In genomic region chr16:30324205-30324604, GRCh38 we compare ENCODE assay signal across 6 cellular contexts. TPM values are rescaled to one million over a fixed set of nuclear protein-coding genes. Genes with fewer than 3 reads are reported as not detected.
"Had no signal": no experiment of that assay in that cellular context is flagged by ENCODE, and none has a peak within 500 bp of the region (broad histone marks: within the 10 kb centered on the region; RNA-seq: fewer than 3 reads in every experiment).

No MANE protein-coding gene starts in this region.

RNA-seq across cellular contexts. Expression of gene MYL11, which starts 50.4 kb away (rescaled TPM):
- total RNA-seq: astrocyte, body of pancreas, breast epithelium, NCI-H460, Right ventricle myocardium inferior, SK-MEL-5 had no signal

RNA-seq across cellular contexts. Expression of gene SEPTIN1, which starts 58.2 kb away (rescaled TPM):
- total RNA-seq: NCI-H460, SK-MEL-5 had no signal
